Comparison of ENCODE assay signal across 18 cellular contexts in the genomic region with DNA sequence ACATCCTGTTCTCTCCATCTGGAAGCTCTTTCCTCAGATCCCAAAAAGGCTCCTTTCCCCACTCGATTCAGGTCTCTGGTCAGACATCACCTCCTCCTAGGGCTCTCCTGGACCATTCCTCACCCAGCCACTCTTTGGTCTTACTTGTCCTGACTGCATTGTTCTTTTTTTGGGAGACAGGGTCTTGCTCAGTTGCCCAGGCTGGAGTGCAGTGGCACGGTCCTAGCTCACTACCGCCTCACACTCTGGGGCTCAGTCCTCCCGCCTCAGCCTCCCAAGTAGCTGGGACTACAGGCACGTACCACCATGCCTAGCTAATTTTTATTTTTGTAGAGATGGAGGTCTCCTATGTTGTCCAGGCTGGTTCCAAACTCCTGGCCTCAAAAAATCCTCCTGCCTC. TPM values are rescaled to one million over a fixed set of nuclear protein-coding genes. Genes with fewer than 3 reads are reported as not detected.
A peak's percentile ranks its signal among the peaks of the same experiment; 100 is the strongest.
DNase-seq lines count a peak whose midpoint lies in the region; ATAC-seq and TF ChIP-seq lines count a peak whose summit lies in the region.
"Had no signal": no experiment of that assay in that cellular context is flagged by ENCODE, and none has a peak within 500 bp of the region (broad histone marks: within the 10 kb centered on the region; RNA-seq: fewer than 3 reads in every experiment).

No MANE protein-coding gene starts in this region.

- DNase-seq in T-helper 2 cell treated with Interferon-gamma antibody and Interleukin-4, amounts not matched to agents 5 μg/mL and 100 μg/mL, for 36 hours (ENCODE audit: low spot score) = no peak
- DNase-seq in T-helper 2 cell (no peak), neural progenitor cell (ENCODE audit: low spot score) (no peak), MM.1S (no peak), coronary artery (ENCODE audit: low spot score) (no peak)
- DNase-seq in activated naive CD8-positive, alpha-beta T cell treated with anti-CD3 and anti-CD28 coated beads, Interleukin-2, amount 50 U/mL, for 24 hours = no peak
- DNase-seq: 8988T, hippocampal formation, left lung, NCI-H2029, NCI-H526 treated with DMSO at 0.1 percent for 48 hours had no signal

- H3K4me2 ChIP-seq in neural progenitor cell (no peak overlapping the region), MM.1S (ENCODE audit: low read depth, low read length) (no peak overlapping the region)
- H3K4me2 ChIP-seq: KMS-11 had no signal

- H3K9ac ChIP-seq in neural progenitor cell (no peak overlapping the region), MM.1S (ENCODE audit: low read length) (no peak overlapping the region)
- H3K9ac ChIP-seq: KMS-11 had no signal

- H3K4me3 ChIP-seq in neural progenitor cell = no peak overlapping the region
- H3K4me3 ChIP-seq in MM.1S (ENCODE audit: low read length) = no peak overlapping the region
- H3K4me3 ChIP-seq in coronary artery = no peak overlapping the region
- H3K4me3 ChIP-seq: HAP-1, left lung had no signal

- no peaks in the 10 kb centered on the region for H3K27me3 Mint-ChIP-seq in T-helper 2 cell treated with Interferon-gamma antibody and Interleukin-4, amounts not matched to agents 5 μg/mL and 100 μg/mL, for 36 hours (ENCODE audit: low read depth)
- H3K27me3 Mint-ChIP-seq in IgD-negative memory B cell = peaks cover 3% of the 10 kb centered on the region
- no peaks in the 10 kb centered on the region for H3K27me3 Mint-ChIP-seq in activated naive CD8-positive, alpha-beta T cell treated with anti-CD3 and anti-CD28 coated beads, Interleukin-2, amount 50 U/mL, for 24 hours
- H3K27me3 Mint-ChIP-seq in neural progenitor cell (ENCODE audit: insufficient read depth, low read depth) = peaks cover 5% of the 10 kb centered on the region

- no peaks in the 10 kb centered on the region for H3K4me1 ChIP-seq in neural progenitor cell
- H3K4me1 ChIP-seq in MM.1S (ENCODE audit: low read length) = peaks cover 12% of the 10 kb centered on the region

- peaks cover 19% of the 10 kb centered on the region for H3F3A ChIP-seq in neural progenitor cell (ENCODE audit: low read depth)
- peaks cover 6% of the 10 kb centered on the region for H3F3A ChIP-seq in MM.1S (ENCODE audit: insufficient read depth, low read length)

- H3K9me3 ChIP-seq in neural progenitor cell (ENCODE audit: low read depth) (no peaks in the 10 kb centered on the region), MM.1S (replicated peaks; ENCODE audit: insufficient read depth, low read length) (no peaks in the 10 kb centered on the region)
- H3K9me3 ChIP-seq: HAP-1, left lung had no signal

- peaks cover 4% of the 10 kb centered on the region for H3K36me3 Mint-ChIP-seq in T-helper 2 cell treated with Interferon-gamma antibody and Interleukin-4, amounts not matched to agents 5 μg/mL and 100 μg/mL, for 36 hours (ENCODE audit: low read depth)
- H3K36me3 Mint-ChIP-seq in IgD-negative memory B cell (no peaks in the 10 kb centered on the region), neural progenitor cell (no peaks in the 10 kb centered on the region)
- H3K36me3 Mint-ChIP-seq in activated naive CD8-positive, alpha-beta T cell treated with anti-CD3 and anti-CD28 coated beads, Interleukin-2, amount 50 U/mL, for 24 hours (ENCODE audit: low read depth) = no peaks in the 10 kb centered on the region

- ATAC-seq in activated naive CD8-positive, alpha-beta T cell treated with anti-CD3 and anti-CD28 coated beads, Interleukin-2, amount 50 U/mL, for 24 hours = no peak
- ATAC-seq in GM21381 (IDR thresholded peaks at IDR 0.05; ENCODE audit: unreplicated experiment) = no peak
- ATAC-seq: left lung had no signal

- H4K20me1 ChIP-seq in neural progenitor cell (ENCODE audit: low read depth) (no peaks in the 10 kb centered on the region), MM.1S (ENCODE audit: insufficient read depth, low read length) (no peaks in the 10 kb centered on the region)

- no peak for TF ChIP-seq CTCF in neural progenitor cell (IDR thresholded peaks at IDR 0.05)
- no peak for TF ChIP-seq CTCF in MM.1S (IDR thresholded peaks at IDR 0.05; ENCODE audit: low read length)
- TF ChIP-seq CTCF in coronary artery (IDR thresholded peaks at IDR 0.05) = no peak

- no peaks in the 10 kb centered on the region for H3K9me3 Mint-ChIP-seq in T-helper 2 cell treated with Interferon-gamma antibody and Interleukin-4, amounts not matched to agents 5 μg/mL and 100 μg/mL, for 36 hours
- no peaks in the 10 kb centered on the region for H3K9me3 Mint-ChIP-seq in IgD-negative memory B cell
- no peaks in the 10 kb centered on the region for H3K9me3 Mint-ChIP-seq in activated naive CD8-positive, alpha-beta T cell treated with anti-CD3 and anti-CD28 coated beads, Interleukin-2, amount 50 U/mL, for 24 hours
- H3K9me3 Mint-ChIP-seq in neural progenitor cell = no peaks in the 10 kb centered on the region

- H3K27me3 ChIP-seq in neural progenitor cell = no peaks in the 10 kb centered on the region
- H3K27me3 ChIP-seq in MM.1S (replicated peaks; ENCODE audit: insufficient read depth, low read length) = no peaks in the 10 kb centered on the region
- H3K27me3 ChIP-seq: left lung had no signal

- H2AFZ ChIP-seq in neural progenitor cell (replicated peaks) (no peak overlapping the region), MM.1S (ENCODE audit: low read length) (no peak overlapping the region)

- no peaks in the 10 kb centered on the region for H3K9me2 ChIP-seq in MM.1S (replicated peaks; ENCODE audit: insufficient read depth, low read length)

- H3K79me2 ChIP-seq in neural progenitor cell (ENCODE audit: low read depth) (no peaks in the 10 kb centered on the region), MM.1S (ENCODE audit: low read length) (no peaks in the 10 kb centered on the region)

- peak overlapping the region; percentile 78 for H3K4me3 Mint-ChIP-seq in T-helper 2 cell treated with Interferon-gamma antibody and Interleukin-4, amounts not matched to agents 5 μg/mL and 100 μg/mL, for 36 hours
- peak overlapping the region; percentile 54 to 99 (median 86) for H3K4me3 Mint-ChIP-seq in IgD-negative memory B cell
- peak overlapping the region; percentile 73 for H3K4me3 Mint-ChIP-seq in activated naive CD8-positive, alpha-beta T cell treated with anti-CD3 and anti-CD28 coated beads, Interleukin-2, amount 50 U/mL, for 24 hours
- peak overlapping the region; percentile 87 for H3K4me3 Mint-ChIP-seq in neural progenitor cell

- H3K27ac Mint-ChIP-seq in T-helper 2 cell treated with Interferon-gamma antibody and Interleukin-4, amounts not matched to agents 5 μg/mL and 100 μg/mL, for 36 hours = peak overlapping the region; percentile 91
- H3K27ac Mint-ChIP-seq in IgD-negative memory B cell (peak overlapping the region; percentile 98 to 100 (median 99)), neural progenitor cell (peak overlapping the region; percentile 22)
- peak overlapping the region; percentile 47 for H3K27ac Mint-ChIP-seq in activated naive CD8-positive, alpha-beta T cell treated with anti-CD3 and anti-CD28 coated beads, Interleukin-2, amount 50 U/mL, for 24 hours

- H3K27ac ChIP-seq in neural progenitor cell = no peak overlapping the region
- no peak overlapping the region for H3K27ac ChIP-seq in MM.1S (ENCODE audit: low read length)
- no peak overlapping the region for H3K27ac ChIP-seq in coronary artery
- H3K27ac ChIP-seq: KMS-11, left lung had no signal

- H3K36me3 ChIP-seq in neural progenitor cell (no peaks in the 10 kb centered on the region), MM.1S (replicated peaks; ENCODE audit: insufficient read depth, low read length) (no peaks in the 10 kb centered on the region)

- peaks cover 47% of the 10 kb centered on the region for H3K4me1 Mint-ChIP-seq in T-helper 2 cell treated with Interferon-gamma antibody and Interleukin-4, amounts not matched to agents 5 μg/mL and 100 μg/mL, for 36 hours (ENCODE audit: low read depth)
- peaks cover 49 to 58% (median 57%) of the 10 kb centered on the region in 3 donors for H3K4me1 Mint-ChIP-seq in IgD-negative memory B cell
- peaks cover 65% of the 10 kb centered on the region for H3K4me1 Mint-ChIP-seq in activated naive CD8-positive, alpha-beta T cell treated with anti-CD3 and anti-CD28 coated beads, Interleukin-2, amount 50 U/mL, for 24 hours
- H3K4me1 Mint-ChIP-seq in neural progenitor cell = peaks cover 23% of the 10 kb centered on the region

RNA-seq across cellular contexts. Expression of a gene that starts 2.2 kb away (rescaled TPM):
- 19.9 TPM for polyA plus RNA-seq in IgD-negative memory B cell
- 25.5 and 68.4 TPM in 2 replicates for total RNA-seq in neural progenitor cell (ENCODE audit: low replicate concordance)

RNA-seq across cellular contexts. Expression of a gene that starts 7.0 kb away (rescaled TPM):
- polyA plus RNA-seq in IgD-negative memory B cell = 1.8 TPM
- not detected in 2 replicates for total RNA-seq in neural progenitor cell (ENCODE audit: low replicate concordance)
- total RNA-seq: fibroblast of lung; left lung; T-helper 2 cell treated with Interferon-gamma antibody and Interleukin-4, amounts not matched to agents 100 ng/mL and 5 ng/mL, for 36 hours had no signal
- polyA plus RNA-seq: fibroblast of lung, neural cell had no signal

RNA-seq across cellular contexts. Expression of a gene that starts 8.0 kb away (rescaled TPM):
- 1,093 TPM for polyA plus RNA-seq in IgD-negative memory B cell
- total RNA-seq in neural progenitor cell (ENCODE audit: low replicate concordance) = 1.1 TPM in 1 of 2 replicates, not detected in the other
- polyA plus RNA-seq: fibroblast of lung had no signal

RNA-seq across cellular contexts. Expression of a gene that starts 9.6 kb away (rescaled TPM):
- polyA plus RNA-seq in IgD-negative memory B cell = 3.9 TPM
- not detected in 2 replicates for total RNA-seq in neural progenitor cell (ENCODE audit: low replicate concordance)
- total RNA-seq: fibroblast of lung had no signal
- polyA plus RNA-seq: fibroblast of lung, neural cell had no signal

RNA-seq across cellular contexts. Expression of a gene that starts 17.2 kb away (rescaled TPM):
- 65.1 TPM for polyA plus RNA-seq in IgD-negative memory B cell
- 23.7 and 51.3 TPM in 2 replicates for total RNA-seq in neural progenitor cell (ENCODE audit: low replicate concordance)

Comparison
In these comparisons a context has a peak if more than half of its experiments do, and no peak if none do; other contexts are left out.
1. H3K27ac Mint-ChIP-seq: peak in every context shown above with its lines; median percentile 99 in IgD-negative memory B cell; 91 in T-helper 2 cell treated with Interferon-gamma antibody and Interleukin-4, amounts not matched to agents 5 μg/mL and 100 μg/mL, for 36 hours; 47 in activated naive CD8-positive, alpha-beta T cell treated with anti-CD3 and anti-CD28 coated beads, Interleukin-2, amount 50 U/mL, for 24 hours; 22 in neural progenitor cell.